ENCODE assay signal across 28 cellular contexts in genomic region chr12:93032748-93033147, GRCh38.
A peak's percentile ranks its signal among the peaks of the same experiment; 100 is the strongest.
DNase-seq lines count a peak whose midpoint lies in the region; ATAC-seq lines count a peak whose summit lies in the region.
"Had no signal": no experiment of that assay in that cellular context is flagged by ENCODE, and none has a peak within 500 bp of the region (broad histone marks: within the 10 kb centered on the region; RNA-seq: fewer than 3 reads in every experiment).

No MANE protein-coding gene starts in this region.

- intact Hi-C loops in posterior cingulate gyrus (cut with DNase I): no loop called here

- H3K9me3 ChIP-seq in adipocyte (ENCODE audit: control insufficient read depth, low read length): no peaks in the 10 kb centered on the region
- H3K9me3 ChIP-seq: BE2C, heart right ventricle, MG63 had no signal

- peaks cover 7% of the 10 kb centered on the region for H3K27me3 ChIP-seq in adipocyte (replicated peaks; ENCODE audit: control insufficient read depth, insufficient read depth, low read length)
- H3K27me3 ChIP-seq: BE2C, heart right ventricle, MG63 had no signal

- no peaks in the 10 kb centered on the region for H3K36me3 ChIP-seq in adipocyte (ENCODE audit: control insufficient read depth, insufficient read depth, low read length, severe bottlenecking)
- H3K36me3 ChIP-seq: BE2C, heart right ventricle, MG63 had no signal

- H3K4me1 ChIP-seq in adipocyte (ENCODE audit: control insufficient read depth, insufficient read depth, low read length): no peaks in the 10 kb centered on the region
- H3K4me1 ChIP-seq: BE2C had no signal

- H3K4me3 ChIP-seq in adipocyte (ENCODE audit: low read length): no peak overlapping the region
- H3K4me3 ChIP-seq: heart right ventricle, MG63, skin epidermis had no signal

- ATAC-seq in HG02571 (IDR thresholded peaks at IDR 0.05; ENCODE audit: unreplicated experiment): no peak
- ATAC-seq in GM21447 (IDR thresholded peaks at IDR 0.05; ENCODE audit: unreplicated experiment): no peak
- ATAC-seq: activated naive CD4-positive, alpha-beta T cell treated with anti-CD3 and anti-CD28 coated beads, Interleukin-2, amount 50 U/mL, for 72 hours; HCT116; heart right ventricle; natural killer cell; stimulated activated naive B cell treated with anti-CD40 and anti-IgM and Interleukin-4, amounts not matched to agents 10 μg/mL and 1 μg/mL and 100 μg/mL, for 72 hours had no signal

- H3K9ac ChIP-seq in adipocyte (ENCODE audit: low read length): no peak overlapping the region

- DNase-seq in DMS53 (lab: John Stamatoyannopoulos, UW): peak; percentile 63
- peak; percentile 28 for DNase-seq in ELR (ENCODE audit: low read depth)
- DNase-seq in adipocyte (ENCODE audit: low read depth): peak; percentile 41
- DNase-seq in glomerular endothelial cell (ENCODE audit: extremely low read depth, low read depth, low spot score): peak; percentile 66
- no peak for DNase-seq in posterior cingulate gyrus
- no peak for DNase-seq in NCI-H1105 treated with DMSO at 0.1 percent for 48 hours (lab: John Stamatoyannopoulos, UW)
- DNase-seq: ACHN; activated CD4-positive, alpha-beta T cell treated with anti-CD3 and anti-CD28 coated beads, Interleukin-2, amount 10 ng/mL, durations not matched to agents 24 days and 14 days; activated CD8-positive, alpha-beta memory T cell treated with anti-CD3 and anti-CD28 coated beads for 24 hours; activated T-cell treated with anti-CD3 and anti-CD28 coated beads for 4 hours; aorta; BE2C; CD8-positive, alpha-beta memory T cell; effector memory CD4-positive, alpha-beta T cell; heart right ventricle; MG63; natural killer cell; NCI-H1930; NCI-H226; occipital lobe; SIG-M5; stimulated activated naive B cell treated with anti-CD40 and anti-IgM and Interleukin-4, amounts not matched to agents 10 μg/mL and 1 μg/mL and 100 μg/mL, for 72 hours; T1000 had no signal

Comparison
In these comparisons a context has a peak if more than half of its experiments do, and no peak if none do; other contexts are left out.
1. DNase-seq: peak in DMS53 (single experiment), ELR (single experiment), adipocyte (single experiment) and glomerular endothelial cell (single experiment); none in posterior cingulate gyrus (0 of 10) and NCI-H1105 treated with DMSO at 0.1 percent for 48 hours (single experiment).